1 cellular context compared by ENCODE assay signal in genomic region chr12:31797230-31797872, GRCh38.
TF ChIP-seq lines count a peak whose summit lies in the region.

No MANE protein-coding gene starts in this region.

TF ChIP-seq in K562, 482 proteins besides CTCF, POLR2A, EP300 and RAD21 (continued from another document):
- TF ChIP-seq CEBPZ (IDR thresholded peaks at IDR 0.05; ENCODE audit: borderline replicate concordance, low read depth, low read length): no peak
- TF ChIP-seq CBX1 (IDR thresholded peaks at IDR 0.05; ENCODE audit: low read depth): no peak
- TF ChIP-seq TBP (optimal IDR thresholded peaks at IDR 0.05; ENCODE audit: low read depth, low read length): no peak
- peak; percentile 13; the same call in 1 of the 2 replicates for TF ChIP-seq NFIC (IDR thresholded peaks at IDR 0.05)
- TF ChIP-seq FOXK2 (conservative IDR thresholded peaks at IDR 0.05 in 1 of 2, IDR thresholded peaks at IDR 0.05 in 1 of 2; ENCODE audit: low read depth in 2 of 2): no peak
- no peak for TF ChIP-seq NRF1 (conservative IDR thresholded peaks at IDR 0.05 in 1 of 2, IDR thresholded peaks at IDR 0.05 in 1 of 2)
